9 cellular contexts compared by ENCODE assay signal in the genomic region with DNA sequence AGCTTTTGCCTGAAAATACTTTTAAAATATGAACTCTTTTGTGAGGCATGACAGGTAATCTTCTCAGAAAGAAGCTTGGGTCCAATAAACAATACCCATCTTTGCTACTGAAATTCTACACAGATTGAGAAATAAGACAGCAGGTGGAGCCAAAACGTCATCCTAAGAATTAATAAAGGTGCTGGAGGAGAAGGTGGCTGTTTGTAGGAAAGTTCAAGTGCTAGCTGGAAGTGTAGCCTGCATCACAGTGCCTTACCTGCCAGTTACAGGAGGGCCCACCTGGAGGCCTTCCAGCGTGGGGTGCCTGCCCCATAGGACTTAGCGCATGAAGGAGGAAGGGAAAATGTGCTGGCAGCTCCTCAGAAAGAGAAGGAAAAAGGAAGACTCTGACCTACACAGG.
DNase-seq lines count a peak whose midpoint lies in the region; ATAC-seq and TF ChIP-seq lines count a peak whose summit lies in the region.
"Had no signal": no experiment of that assay in that cellular context is flagged by ENCODE, and none has a peak within 500 bp of the region (broad histone marks: within the 10 kb centered on the region; RNA-seq: fewer than 3 reads in every experiment).

No MANE protein-coding gene starts in this region.

- no peak overlapping the region for H3K4me3 Mint-ChIP-seq in activated CD4-positive, alpha-beta T cell treated with anti-CD3 and anti-CD28 coated beads, Interleukin-2, amount 10 ng/mL, durations not matched to agents 24 days and 14 days
- no peak overlapping the region for H3K4me3 Mint-ChIP-seq in osteocyte (ENCODE audit: unreplicated experiment)
- H3K4me3 Mint-ChIP-seq: memory B cell had no signal

- WGBS in mammary epithelial cell (ENCODE audit: low coverage, missing lambda C conversion rate): 33% methylated on average over 3 of the region's 3 CpGs

- no peak for ATAC-seq in GM19023 (IDR thresholded peaks at IDR 0.05; ENCODE audit: unreplicated experiment)
- no peak for ATAC-seq in lower lobe of right lung

- H3K4me2 ChIP-seq in mammary epithelial cell (ENCODE audit: insufficient read depth, low read depth, low read length): no peak overlapping the region

- H4K20me1 ChIP-seq in mammary epithelial cell (ENCODE audit: insufficient read depth, low read length): no peaks in the 10 kb centered on the region

- H3K4me1 Mint-ChIP-seq in activated CD4-positive, alpha-beta T cell treated with anti-CD3 and anti-CD28 coated beads, Interleukin-2, amount 10 ng/mL, durations not matched to agents 24 days and 14 days: peaks cover 7% of the 10 kb centered on the region
- H3K4me1 Mint-ChIP-seq in osteocyte (ENCODE audit: unreplicated experiment): peaks cover 13% of the 10 kb centered on the region
- H3K4me1 Mint-ChIP-seq: memory B cell had no signal

- no peak overlapping the region for H2AFZ ChIP-seq in mammary epithelial cell (ENCODE audit: low read depth, low read length)

- no peaks in the 10 kb centered on the region for H3K9me3 Mint-ChIP-seq in activated CD4-positive, alpha-beta T cell treated with anti-CD3 and anti-CD28 coated beads, Interleukin-2, amount 10 ng/mL, durations not matched to agents 24 days and 14 days
- no peaks in the 10 kb centered on the region for H3K9me3 Mint-ChIP-seq in osteocyte (ENCODE audit: unreplicated experiment)
- H3K9me3 Mint-ChIP-seq: memory B cell had no signal

- H3K27me3 ChIP-seq in mammary epithelial cell (ENCODE audit: insufficient read depth, low read length) (no peaks in the 10 kb centered on the region), lower lobe of right lung (ENCODE audit: low read depth) (no peaks in the 10 kb centered on the region)

- intact Hi-C loops in activated CD4-positive, alpha-beta T cell treated with anti-CD3 and anti-CD28 coated beads, Interleukin-2, amount 10 ng/mL, durations not matched to agents 24 days and 14 days (cut with micrococcal nuclease): no loop called here
- intact Hi-C loops in mammary epithelial cell (cut with micrococcal nuclease): loop anchor here (1.0 to 5.0 kb wide), 5 partner anchors 202 to 1190 kb away; no protein-coding TSS in a partner anchor
- intact Hi-C loops in lower lobe of right lung (cut with DNase I): no loop called here

- peaks cover 3% of the 10 kb centered on the region for H3K79me2 ChIP-seq in mammary epithelial cell (ENCODE audit: insufficient read depth, low read length)

- no peak for TF ChIP-seq CTCF in NB4 (IDR thresholded peaks at IDR 0.05; ENCODE audit: low read depth, low read length)
- TF ChIP-seq CTCF in mammary epithelial cell (conservative IDR thresholded peaks at IDR 0.05 in 1 of 2, IDR thresholded peaks at IDR 0.05 in 1 of 2; ENCODE audit: extremely low read depth in 1 of 2, insufficient read depth in 1 of 2, low read depth in 1 of 2, low read length in 2 of 2): peak; percentile 15 to 32
- peak; percentile 34 for TF ChIP-seq CTCF in osteocyte (IDR thresholded peaks at IDR 0.05)
- no peak for TF ChIP-seq CTCF in lower lobe of right lung (IDR thresholded peaks at IDR 0.05)

- peak overlapping the region; percentile 79 for H3K27ac Mint-ChIP-seq in activated CD4-positive, alpha-beta T cell treated with anti-CD3 and anti-CD28 coated beads, Interleukin-2, amount 10 ng/mL, durations not matched to agents 24 days and 14 days
- peak overlapping the region; percentile 59 for H3K27ac Mint-ChIP-seq in osteocyte (ENCODE audit: unreplicated experiment)
- H3K27ac Mint-ChIP-seq: memory B cell had no signal

- no peaks in the 10 kb centered on the region for H3K4me1 ChIP-seq in mammary epithelial cell (ENCODE audit: insufficient read depth, low read length)
- H3K4me1 ChIP-seq in lower lobe of right lung: no peaks in the 10 kb centered on the region

- H3K36me3 Mint-ChIP-seq in activated CD4-positive, alpha-beta T cell treated with anti-CD3 and anti-CD28 coated beads, Interleukin-2, amount 10 ng/mL, durations not matched to agents 24 days and 14 days (ENCODE audit: low read depth): peaks cover 27% of the 10 kb centered on the region
- H3K36me3 Mint-ChIP-seq in osteocyte (ENCODE audit: unreplicated experiment): peaks cover 56% of the 10 kb centered on the region

- H3K27ac ChIP-seq in mammary epithelial cell (ENCODE audit: insufficient read depth, low read depth, low read length): no peak overlapping the region
- H3K27ac ChIP-seq in lower lobe of right lung: no peak overlapping the region

- no TSS peak for BruUV-seq in mammary epithelial cell (replicated peaks; lab: Mats Ljungman, UMichigan)

- CTCF ChIA-PET in mammary epithelial cell (lab: Charles Lee; ENCODE audit: low non-redundant PET): interaction anchor here (0.6 kb wide), 3 partner anchors 202 to 330 kb away, joined by 3 to 4 read pairs (median 3); no protein-coding TSS in a partner anchor

- H3K4me3 ChIP-seq in NB4 (ENCODE audit: low read depth, low read length): no peak overlapping the region
- H3K4me3 ChIP-seq in mammary epithelial cell (replicated peaks in 1 of 3; ENCODE audit: insufficient read depth in 1 of 3, low read depth in 2 of 3, low read length in 3 of 3): no peak overlapping the region
- no peak overlapping the region for H3K4me3 ChIP-seq in lower lobe of right lung

- H3K9me3 ChIP-seq in mammary epithelial cell (replicated peaks; ENCODE audit: insufficient read depth, low read length) (no peaks in the 10 kb centered on the region), lower lobe of right lung (no peaks in the 10 kb centered on the region)

- H3K9ac ChIP-seq in mammary epithelial cell (ENCODE audit: insufficient read depth, low read length): no peak overlapping the region

- no peaks in the 10 kb centered on the region for H3K27me3 Mint-ChIP-seq in activated CD4-positive, alpha-beta T cell treated with anti-CD3 and anti-CD28 coated beads, Interleukin-2, amount 10 ng/mL, durations not matched to agents 24 days and 14 days
- no peaks in the 10 kb centered on the region for H3K27me3 Mint-ChIP-seq in osteocyte (ENCODE audit: unreplicated experiment)
- H3K27me3 Mint-ChIP-seq: memory B cell had no signal

- DNase-seq in activated CD4-positive, alpha-beta T cell treated with anti-CD3 and anti-CD28 coated beads, Interleukin-2, amount 10 ng/mL, durations not matched to agents 24 days and 14 days: peak; percentile 80
- no peak for DNase-seq in activated CD4-positive, alpha-beta T cell treated with anti-CD3 and anti-CD28 coated beads for 1 hour
- peak; percentile 35 for DNase-seq in NB4 (ENCODE audit: low read depth)
- DNase-seq in mammary epithelial cell: peak; percentile 21
- DNase-seq in osteocyte (ENCODE audit: extremely low spot score, unreplicated experiment): no peak
- no peak for DNase-seq in COR-L47 (lab: John Stamatoyannopoulos, UW)
- DNase-seq in lower lobe of right lung: no peak

- H3K36me3 ChIP-seq in mammary epithelial cell (ENCODE audit: insufficient read depth, low read length): peaks cover 30% of the 10 kb centered on the region
- H3K36me3 ChIP-seq in lower lobe of right lung: peaks cover 75% of the 10 kb centered on the region

- in situ Hi-C loops in mammary epithelial cell (cut with MboI; ENCODE audit: low sequenced_read_pairs in 2 of 2): no loop called here

- dilution Hi-C loops in mammary epithelial cell (cut with HindIII; ENCODE audit: low sequenced_read_pairs): no loop called here

- no peak for TF ChIP-seq POLR2A in NB4 (IDR thresholded peaks at IDR 0.05; ENCODE audit: extremely low read depth, insufficient read length)

Comparison
In these comparisons a context has a peak if more than half of its experiments do, and no peak if none do; other contexts are left out.
1. DNase-seq: peak in activated CD4-positive, alpha-beta T cell treated with anti-CD3 and anti-CD28 coated beads, Interleukin-2, amount 10 ng/mL, durations not matched to agents 24 days and 14 days (single experiment), NB4 (single experiment) and mammary epithelial cell (single experiment); none in activated CD4-positive, alpha-beta T cell treated with anti-CD3 and anti-CD28 coated beads for 1 hour (single experiment), osteocyte (single experiment), COR-L47 (single experiment) and lower lobe of right lung (single experiment).
2. CTCF ChIP-seq: peak in mammary epithelial cell (2 of 2) and osteocyte (single experiment); none in NB4 (single experiment) and lower lobe of right lung (single experiment).